ENCODE assay signal across 24 cellular contexts in the genomic region with DNA sequence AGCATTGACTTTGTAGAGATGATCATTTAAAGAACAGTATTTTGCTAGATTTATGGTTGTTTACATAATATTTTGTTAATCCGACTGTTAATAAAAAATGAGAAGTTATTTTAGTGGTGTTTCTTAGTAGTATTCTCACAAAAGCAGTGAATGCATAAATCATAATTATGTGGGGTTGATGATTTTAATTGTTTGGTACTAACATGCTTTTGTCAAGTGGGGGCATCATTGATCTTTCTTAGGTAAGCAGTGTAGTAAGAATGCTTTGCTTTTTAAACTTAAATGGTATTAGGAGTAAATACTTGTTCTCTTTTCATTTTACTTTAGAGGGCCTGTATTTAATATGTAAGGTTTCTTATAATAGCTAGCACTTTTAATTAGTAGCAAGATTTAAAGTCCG.
DNase-seq lines count a peak whose midpoint lies in the region; ATAC-seq, FAIRE-seq and TF ChIP-seq lines count a peak whose summit lies in the region.
"Had no signal": no experiment of that assay in that cellular context is flagged by ENCODE, and none has a peak within 500 bp of the region (broad histone marks: within the 10 kb centered on the region; RNA-seq: fewer than 3 reads in every experiment).

No MANE protein-coding gene starts in this region.

- in situ Hi-C loops in SK-MEL-5 (cut with HindIII; ENCODE audit: low pct_unique_long_range_greater_than_20kb, low sequenced_read_pairs): no loop called here

- no peaks in the 10 kb centered on the region for H3K27me3 Mint-ChIP-seq in mesothelial cell of epicardium (ENCODE audit: low read depth)
- H3K27me3 Mint-ChIP-seq: activated naive CD8-positive, alpha-beta T cell treated with anti-CD3 and anti-CD28 coated beads, Interleukin-2, amount 10 ng/mL, durations not matched to agents 7 days and 5 days; central memory CD8-positive, alpha-beta T cell had no signal

- DNase-seq in GM19239 (ENCODE audit: insufficient read length, low spot score) (no peak), SK-MEL-5 (ENCODE audit: low read depth, low spot score) (peak; percentile 22), mesothelial cell of epicardium (ENCODE audit: low spot score in 2 of 2, unreplicated experiment in 2 of 2) (no peak), GM03348 (ENCODE audit: low spot score) (no peak)
- DNase-seq: activated CD4-positive, alpha-beta T cell treated with anti-CD3 and anti-CD28 coated beads, Interleukin-2, amount 50 U/mL, for 1 hour; activated naive CD8-positive, alpha-beta T cell treated with anti-CD3 and anti-CD28 coated beads, Interleukin-2, amount 10 ng/mL, durations not matched to agents 7 days and 5 days; Caco-2; effector CD4-positive, alpha-beta T cell; EL; IMR-90; NCI-H1930; NCI-H446; NK-92 treated with Interleukin-12 subunit alpha and Interleukin-12 subunit beta, amount 100 ng/mL, for 24 hours; psoas muscle; RPMI8226; stimulated activated CD4-positive, alpha-beta T cell treated with anti-CD3 and anti-CD28 coated beads, Interleukin-2, amount 100 ng/mL, for 48 hours; stimulated activated naive CD4-positive, alpha-beta T cell had no signal

- H3K4me3 Mint-ChIP-seq in mesothelial cell of epicardium: no peak overlapping the region
- H3K4me3 Mint-ChIP-seq: activated naive CD8-positive, alpha-beta T cell treated with anti-CD3 and anti-CD28 coated beads, Interleukin-2, amount 10 ng/mL, durations not matched to agents 7 days and 5 days; central memory CD8-positive, alpha-beta T cell had no signal

- H3K4me1 Mint-ChIP-seq in mesothelial cell of epicardium: peaks cover 8% of the 10 kb centered on the region
- H3K4me1 Mint-ChIP-seq: activated naive CD8-positive, alpha-beta T cell treated with anti-CD3 and anti-CD28 coated beads, Interleukin-2, amount 10 ng/mL, durations not matched to agents 7 days and 5 days; central memory CD8-positive, alpha-beta T cell had no signal

- TF ChIP-seq CTCF in LNCAP (IDR thresholded peaks at IDR 0.05) (peak; percentile 10; the same call in 1 of the 2 replicates), mesothelial cell of epicardium (IDR thresholded peaks at IDR 0.05; ENCODE audit: unreplicated experiment) (no peak)

- no peaks in the 10 kb centered on the region for H3K9me3 Mint-ChIP-seq in mesothelial cell of epicardium
- H3K9me3 Mint-ChIP-seq: activated naive CD8-positive, alpha-beta T cell treated with anti-CD3 and anti-CD28 coated beads, Interleukin-2, amount 10 ng/mL, durations not matched to agents 7 days and 5 days; activated T-helper 2 cell treated with anti-CD3 and anti-CD28 coated beads, Interferon-gamma antibody, Interleukin-2, Interleukin-4, amounts not matched to agents 10 μg/mL and 5 μg/mL and 100 μg/mL, durations not matched to agents 14 hours and 24 hours and 36 hours; central memory CD8-positive, alpha-beta T cell had no signal

- H3K27ac Mint-ChIP-seq in mesothelial cell of epicardium: peak overlapping the region; percentile 7
- H3K27ac Mint-ChIP-seq: activated naive CD8-positive, alpha-beta T cell treated with anti-CD3 and anti-CD28 coated beads, Interleukin-2, amount 10 ng/mL, durations not matched to agents 7 days and 5 days; activated T-helper 2 cell treated with anti-CD3 and anti-CD28 coated beads, Interferon-gamma antibody, Interleukin-2, Interleukin-4, amounts not matched to agents 10 μg/mL and 5 μg/mL and 100 μg/mL, durations not matched to agents 14 hours and 24 hours and 36 hours had no signal

- no peak for ATAC-seq in HG02642 (IDR thresholded peaks at IDR 0.05; ENCODE audit: poor library complexity, unreplicated experiment)
- no peak for ATAC-seq in GM21390 (IDR thresholded peaks at IDR 0.05; ENCODE audit: unreplicated experiment)
- ATAC-seq: gastroesophageal sphincter, psoas muscle had no signal

- peaks cover 3% of the 10 kb centered on the region for H3K36me3 Mint-ChIP-seq in mesothelial cell of epicardium

- FAIRE-seq in GM19239 (lab: Jason Lieb, UNC): peak; percentile 80
- FAIRE-seq: H54 had no signal
